ENCODE assay signal across 8 cellular contexts in the genomic region with DNA sequence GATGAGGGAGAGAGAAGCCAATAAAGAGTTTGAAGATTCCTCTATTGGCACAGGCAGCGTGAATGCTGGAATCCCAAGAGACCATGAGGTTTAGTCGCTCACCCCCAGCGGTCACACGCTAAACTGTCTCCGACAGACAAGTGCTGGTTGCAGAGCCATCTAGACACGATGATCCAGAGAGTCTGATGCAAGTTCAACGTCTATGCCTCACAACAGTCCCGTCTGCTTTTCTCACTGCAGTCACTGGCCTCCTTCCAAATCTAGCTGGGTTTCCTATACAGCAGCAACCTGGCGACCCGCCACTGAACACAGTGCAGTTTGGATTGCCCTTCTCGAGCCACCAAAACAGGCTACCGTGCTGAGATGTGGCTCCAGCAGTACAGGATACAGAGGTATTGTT.
A peak's percentile ranks its signal among the peaks of the same experiment; 100 is the strongest.
DNase-seq lines count a peak whose midpoint lies in the region; ATAC-seq and TF ChIP-seq lines count a peak whose summit lies in the region.

No MANE protein-coding gene starts in this region.

- H3K27ac ChIP-seq in fibroblast of lung (ENCODE audit: insufficient read depth, low read length) (no peak overlapping the region), suprapubic skin (no peak overlapping the region)

- no peak for TF ChIP-seq EP300 in suprapubic skin (IDR thresholded peaks at IDR 0.05)

- H3K9me3 ChIP-seq in fibroblast of lung (ENCODE audit: control insufficient read depth, insufficient read depth, low read depth, low read length) (no peaks in the 10 kb centered on the region), suprapubic skin (no peaks in the 10 kb centered on the region)

- no peak for TF ChIP-seq POLR2A in suprapubic skin (IDR thresholded peaks at IDR 0.05)

- H3K4me3 ChIP-seq in fibroblast of lung (replicated peaks in 1 of 4; ENCODE audit: control extremely low read depth in 1 of 4, insufficient read depth in 1 of 4, low read depth in 3 of 4, low read length in 4 of 4) (no peak overlapping the region), suprapubic skin (no peak overlapping the region)

- no peaks in the 10 kb centered on the region for H3K27me3 ChIP-seq in fibroblast of lung (ENCODE audit: control insufficient read depth, insufficient read depth, low read length)
- H3K27me3 ChIP-seq in suprapubic skin, result no peaks in the 10 kb centered on the region

- H3K27me3 Mint-ChIP-seq in effector memory CD8-positive, alpha-beta T cell, result peaks cover 14 to 28% of the 10 kb centered on the region in 2 donors
- no peaks in the 10 kb centered on the region for H3K27me3 Mint-ChIP-seq in HFFc6 (ENCODE audit: insufficient read depth)

- TF ChIP-seq CTCF in GM12872 (IDR thresholded peaks at IDR 0.05; ENCODE audit: insufficient read depth, low read depth, low read length), result peak; percentile 65
- TF ChIP-seq CTCF in fibroblast of lung (conservative IDR thresholded peaks at IDR 0.05 in 1 of 2, IDR thresholded peaks at IDR 0.05 in 1 of 2; ENCODE audit: low read depth in 1 of 2, low read length in 2 of 2), result peak in 1 of 2 donors; percentile 33
- TF ChIP-seq CTCF in HFFc6 (IDR thresholded peaks at IDR 0.05), result no peak
- no peak for TF ChIP-seq CTCF in suprapubic skin (IDR thresholded peaks at IDR 0.05)

- H3K36me3 ChIP-seq in fibroblast of lung (ENCODE audit: control insufficient read depth, insufficient read depth, low read length) (no peaks in the 10 kb centered on the region), suprapubic skin (peaks cover 12% of the 10 kb centered on the region)

- no peak overlapping the region for H3K4me3 Mint-ChIP-seq in effector memory CD8-positive, alpha-beta T cell
- H3K4me3 Mint-ChIP-seq in HFFc6, result no peak overlapping the region

- peaks cover 33% of the 10 kb centered on the region for H3K36me3 Mint-ChIP-seq in effector memory CD8-positive, alpha-beta T cell (ENCODE audit: insufficient read depth)
- no peaks in the 10 kb centered on the region for H3K36me3 Mint-ChIP-seq in HFFc6 (ENCODE audit: low read depth)

- H4K20me1 ChIP-seq in fibroblast of lung (ENCODE audit: control insufficient read depth, extremely low read depth, insufficient read depth, low read length), result no peaks in the 10 kb centered on the region

- H3K4me1 Mint-ChIP-seq in effector memory CD8-positive, alpha-beta T cell (ENCODE audit: low read depth in 2 of 2), result peaks cover 21 to 23% of the 10 kb centered on the region in 2 donors
- no peaks in the 10 kb centered on the region for H3K4me1 Mint-ChIP-seq in HFFc6 (ENCODE audit: low read depth)

- DNase-seq in NCI-H1105 (lab: John Stamatoyannopoulos, UW) (peak; percentile 55), fibroblast of lung (ENCODE audit: low read depth in 2 of 2) (peak; percentile 67 to 86), HFFc6 (no peak), suprapubic skin (ENCODE audit: low spot score in 2 of 2) (no peak)
- DNase-seq in effector memory CD8-positive, alpha-beta T cell, result no peak

- no peak overlapping the region for H3K27ac Mint-ChIP-seq in effector memory CD8-positive, alpha-beta T cell
- H3K27ac Mint-ChIP-seq in HFFc6, result no peak overlapping the region

- ATAC-seq in GM21576 (IDR thresholded peaks at IDR 0.05; ENCODE audit: unreplicated experiment), result peak; percentile 57
- ATAC-seq in effector memory CD8-positive, alpha-beta T cell (replicated peaks), result no peak
- ATAC-seq in HG02588 (IDR thresholded peaks at IDR 0.05; ENCODE audit: unreplicated experiment), result no peak

- no peaks in the 10 kb centered on the region for H3K4me1 ChIP-seq in fibroblast of lung (ENCODE audit: control insufficient read depth, extremely low read depth, insufficient read depth, low read length)
- peaks cover 3% of the 10 kb centered on the region for H3K4me1 ChIP-seq in suprapubic skin

- H3K9ac ChIP-seq in fibroblast of lung (ENCODE audit: insufficient read depth, low read length), result no peak overlapping the region

- WGBS in suprapubic skin, result 57% methylated on average over 12 of the region's 12 CpGs

- H3K9me3 Mint-ChIP-seq in effector memory CD8-positive, alpha-beta T cell, result no peaks in the 10 kb centered on the region
- H3K9me3 Mint-ChIP-seq in HFFc6, result peaks cover 28% of the 10 kb centered on the region

- no peaks in the 10 kb centered on the region for H3K79me2 ChIP-seq in fibroblast of lung (ENCODE audit: control insufficient read depth, insufficient read depth, low read length)

- H2AFZ ChIP-seq in fibroblast of lung (ENCODE audit: low read length), result no peak overlapping the region

- H3K4me2 ChIP-seq in fibroblast of lung (ENCODE audit: extremely low read depth, insufficient read depth, low read length), result no peak overlapping the region

Comparison
In these comparisons a context has a peak if more than half of its experiments do, and no peak if none do; other contexts are left out.
1. DNase-seq: peak in NCI-H1105 (single experiment) and fibroblast of lung (2 of 2); none in effector memory CD8-positive, alpha-beta T cell (0 of 3), HFFc6 (single experiment) and suprapubic skin (0 of 2).